Comparison of ENCODE assay signal across 16 cellular contexts in the genomic region with DNA sequence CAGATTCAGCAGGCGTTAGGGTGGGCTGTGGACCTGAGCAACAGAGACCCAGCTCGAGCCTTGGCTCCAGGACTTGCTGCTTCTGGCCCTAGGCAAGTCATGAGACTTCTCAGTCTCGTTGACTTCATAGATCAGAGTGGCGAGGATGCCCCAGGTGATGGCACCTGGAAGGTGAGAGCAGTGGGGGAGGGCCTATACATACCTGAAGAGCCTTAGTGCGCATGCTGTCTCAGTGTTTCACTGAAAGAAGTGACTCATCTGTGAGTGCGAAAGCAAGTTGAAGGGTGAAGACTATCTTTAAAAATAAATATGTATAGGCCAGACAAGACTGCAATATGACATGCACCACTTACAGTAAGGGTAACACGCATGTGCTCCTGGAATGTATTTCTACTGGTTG.
"Had no signal": no experiment of that assay in that cellular context is flagged by ENCODE, and none has a peak within 500 bp of the region (broad histone marks: within the 10 kb centered on the region; RNA-seq: fewer than 3 reads in every experiment).

No MANE protein-coding gene starts in this region.

- H3K27me3 Mint-ChIP-seq: activated naive CD8-positive, alpha-beta T cell had no signal

- H3K4me1 Mint-ChIP-seq: activated B cell treated with CpG ODN at 0.5 μM for 24 hours had no signal

- H3K9me3 Mint-ChIP-seq: activated B cell treated with CpG ODN at 0.5 μM for 24 hours; activated CD4-positive, alpha-beta memory T cell treated with anti-CD3 and anti-CD28 coated beads for 36 hours; stimulated activated naive B cell treated with anti-CD40 and anti-IgM and Interleukin-4, amounts not matched to agents 10 μg/mL and 1 μg/mL and 100 μg/mL, for 72 hours had no signal

- ATAC-seq: stimulated activated naive B cell treated with anti-CD40 and anti-IgM and Interleukin-4, amounts not matched to agents 10 μg/mL and 1 μg/mL and 100 μg/mL, for 72 hours had no signal

- H3K4me3 ChIP-seq: sigmoid colon, SK-N-MC had no signal

- H3K27ac Mint-ChIP-seq: activated B cell treated with CpG ODN at 0.5 μM for 24 hours; activated CD4-positive, alpha-beta memory T cell treated with anti-CD3 and anti-CD28 coated beads for 36 hours; activated naive CD8-positive, alpha-beta T cell; stimulated activated naive B cell treated with anti-CD40 and anti-IgM and Interleukin-4, amounts not matched to agents 10 μg/mL and 1 μg/mL and 100 μg/mL, for 72 hours had no signal

- DNase-seq: activated B cell treated with CpG ODN at 0.5 μM for 24 hours; activated CD4-positive, alpha-beta memory T cell treated with anti-CD3 and anti-CD28 coated beads for 36 hours; activated CD4-positive, alpha-beta T cell treated with anti-CD3 and anti-CD28 coated beads for 4 hours; activated T-cell treated with anti-CD3 and anti-CD28 coated beads for 4 hours; cortex of kidney; hippocampal formation; stimulated activated CD4-positive, alpha-beta T cell treated with anti-CD3 and anti-CD28 coated beads, Interleukin-4, amount 100 ng/mL, for 4 hours; stimulated activated naive B cell treated with anti-CD40 and anti-IgM and Interleukin-4, amounts not matched to agents 10 μg/mL and 1 μg/mL and 100 μg/mL, for 72 hours; T-helper 9 cell had no signal

- H3K27ac ChIP-seq: SK-N-MC had no signal

- H3K9me3 ChIP-seq: gastroesophageal sphincter, sigmoid colon had no signal

- H3K36me3 ChIP-seq: gastroesophageal sphincter, sigmoid colon had no signal

- H3K36me3 Mint-ChIP-seq: activated CD4-positive, alpha-beta memory T cell treated with anti-CD3 and anti-CD28 coated beads for 36 hours; activated naive CD8-positive, alpha-beta T cell; stimulated activated naive B cell treated with anti-CD40 and anti-IgM and Interleukin-4, amounts not matched to agents 10 μg/mL and 1 μg/mL and 100 μg/mL, for 72 hours had no signal

- FAIRE-seq: endometrium, islet of Langerhans, urothelium cell line had no signal

- H3K4me3 Mint-ChIP-seq: activated B cell treated with CpG ODN at 0.5 μM for 24 hours; activated CD4-positive, alpha-beta memory T cell treated with anti-CD3 and anti-CD28 coated beads for 36 hours; activated naive CD8-positive, alpha-beta T cell; stimulated activated naive B cell treated with anti-CD40 and anti-IgM and Interleukin-4, amounts not matched to agents 10 μg/mL and 1 μg/mL and 100 μg/mL, for 72 hours had no signal
